Comparison of ENCODE assay signal across 13 cellular contexts in the genomic region with DNA sequence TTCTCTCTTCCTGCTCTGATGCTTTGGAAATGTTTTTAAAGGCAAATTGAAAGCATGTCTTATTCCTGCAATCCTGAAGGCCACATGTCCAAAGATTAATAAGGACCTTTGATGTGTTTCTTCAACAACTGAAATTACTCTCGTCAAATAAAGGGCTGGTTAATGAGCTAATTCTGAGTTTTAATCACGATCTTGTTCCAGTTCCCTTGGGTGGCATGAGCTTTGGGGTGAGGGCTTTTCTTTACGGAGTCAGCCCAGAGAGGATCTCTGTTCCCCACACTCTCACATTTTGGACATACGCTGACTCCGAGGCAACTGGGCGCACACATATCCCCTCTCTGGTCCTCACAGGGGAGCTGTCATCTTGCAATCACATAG. TPM values are rescaled to one million over a fixed set of nuclear protein-coding genes. Genes with fewer than 3 reads are reported as not detected.
DNase-seq lines count a peak whose midpoint lies in the region; ATAC-seq, FAIRE-seq and TF ChIP-seq lines count a peak whose summit lies in the region.
"Had no signal": no experiment of that assay in that cellular context is flagged by ENCODE, and none has a peak within 500 bp of the region (broad histone marks: within the 10 kb centered on the region; RNA-seq: fewer than 3 reads in every experiment).

No MANE protein-coding gene starts in this region.

- peaks cover 39% of the 10 kb centered on the region for H3K27me3 Mint-ChIP-seq in GM23338 (ENCODE audit: insufficient read depth, low read depth, poor library complexity)

- H3K79me2 ChIP-seq in GM23338 (replicated peaks; ENCODE audit: insufficient read depth) = no peaks in the 10 kb centered on the region
- H3K79me2 ChIP-seq in hepatocyte = no peaks in the 10 kb centered on the region

- DNase-seq in GM23338 (ENCODE audit: low spot score) (no peak), WERI-Rb-1 (no peak), hepatocyte (ENCODE audit: low spot score) (no peak), psoas muscle (no peak), GM19239 (ENCODE audit: insufficient read length, low spot score) (no peak), nucleus accumbens (lab: John Stamatoyannopoulos, UW) (no peak), NCI-H226 (no peak)
- DNase-seq: activated effector memory CD4-positive, alpha-beta T cell treated with Interleukin-2 at 50 U/mL for 16 hours; Kasumi-1 had no signal

- H3K9me2 ChIP-seq in GM23338 (ENCODE audit: insufficient read depth) = no peaks in the 10 kb centered on the region
- no peaks in the 10 kb centered on the region for H3K9me2 ChIP-seq in hepatocyte (replicated peaks; ENCODE audit: insufficient read depth)

- H3K36me3 Mint-ChIP-seq in GM23338 (ENCODE audit: low read depth) = no peaks in the 10 kb centered on the region

- H3F3A ChIP-seq in GM23338 (replicated peaks; ENCODE audit: low read depth) = no peaks in the 10 kb centered on the region

- H3K4me1 ChIP-seq in GM23338 (ENCODE audit: insufficient read depth) (peaks cover 4% of the 10 kb centered on the region; the same call in 1 of the 2 replicates), hepatocyte (ENCODE audit: insufficient read depth) (peaks cover 8% of the 10 kb centered on the region), psoas muscle (no peaks in the 10 kb centered on the region)

- H3K4me3 ChIP-seq in GM23338 (peak overlapping the region; percentile 69), WERI-Rb-1 (ENCODE audit: low read depth, low read length) (peak overlapping the region; percentile 62), hepatocyte (peak overlapping the region; percentile 49), psoas muscle (peak overlapping the region; percentile 60)

- H3K27ac Mint-ChIP-seq in GM23338 = no peak overlapping the region

- no peak overlapping the region for H3K27ac ChIP-seq in GM23338 (ENCODE audit: low read depth)
- no peak overlapping the region for H3K27ac ChIP-seq in WERI-Rb-1
- no peak overlapping the region for H3K27ac ChIP-seq in hepatocyte
- H3K27ac ChIP-seq in psoas muscle = no peak overlapping the region

- H3K9me3 ChIP-seq in WERI-Rb-1 (ENCODE audit: severe bottlenecking) = no peaks in the 10 kb centered on the region
- no peaks in the 10 kb centered on the region for H3K9me3 ChIP-seq in hepatocyte (ENCODE audit: low read depth)
- H3K9me3 ChIP-seq in psoas muscle = no peaks in the 10 kb centered on the region
- H3K9me3 ChIP-seq: gastroesophageal sphincter had no signal

- H4K20me1 ChIP-seq in GM23338 (replicated peaks; ENCODE audit: insufficient read depth) (no peaks in the 10 kb centered on the region), hepatocyte (ENCODE audit: insufficient read depth, poor library complexity, severe bottlenecking) (no peaks in the 10 kb centered on the region)

- 44% methylated on average over 6 of the region's 6 CpGs for WGBS in hepatocyte (ENCODE audit: low lambda C conversion rate, missing lambda C conversion rate)
- 39 to 54% (median 45%) methylated on average over 6 of the region's 6 CpGs for WGBS in psoas muscle, 3 donors

- H3K9me3 Mint-ChIP-seq in GM23338 = no peaks in the 10 kb centered on the region

- FAIRE-seq in GM19239 (lab: Jason Lieb, UNC) = no peak

- intact Hi-C loops in psoas muscle (cut with DNase I) = no loop called here

- H3K4me3 Mint-ChIP-seq in GM23338 = peak overlapping the region; percentile 65

- peaks cover 23% of the 10 kb centered on the region for H3K4me1 Mint-ChIP-seq in GM23338

- H2AFZ ChIP-seq in GM23338 (peak overlapping the region; percentile 84; the same call in 1 of the 2 replicates), hepatocyte (no peak overlapping the region)

- H3K4me2 ChIP-seq in GM23338 = peak overlapping the region; percentile 86
- peak overlapping the region; percentile 97 for H3K4me2 ChIP-seq in hepatocyte

- no peak for ATAC-seq in GM23338
- ATAC-seq in psoas muscle = no peak

- H3K27me3 ChIP-seq in GM23338 (ENCODE audit: insufficient read depth) (peaks cover 39% of the 10 kb centered on the region), WERI-Rb-1 (ENCODE audit: insufficient read depth, low read depth, severe bottlenecking) (no peaks in the 10 kb centered on the region), hepatocyte (peaks cover 72% of the 10 kb centered on the region), psoas muscle (ENCODE audit: insufficient read depth in 3 of 3, low read length in 2 of 3) (peaks cover 0 to 34% (median 0%) of the 10 kb centered on the region in 3 donors)

- no peaks in the 10 kb centered on the region for H3K36me3 ChIP-seq in GM23338 (ENCODE audit: insufficient read depth)
- H3K36me3 ChIP-seq in WERI-Rb-1 = no peaks in the 10 kb centered on the region
- no peaks in the 10 kb centered on the region for H3K36me3 ChIP-seq in hepatocyte (replicated peaks; ENCODE audit: insufficient read depth, low read depth)
- H3K36me3 ChIP-seq in psoas muscle (ENCODE audit: insufficient read depth in 1 of 2, low read depth in 1 of 2) = no peaks in the 10 kb centered on the region
- H3K36me3 ChIP-seq: gastroesophageal sphincter had no signal

- TF ChIP-seq CTCF in GM23338 (conservative IDR thresholded peaks at IDR 0.05; ENCODE audit: low read depth in 2 of 2) = no peak
- no peak for TF ChIP-seq CTCF in WERI-Rb-1 (IDR thresholded peaks at IDR 0.05; ENCODE audit: low read depth, low read length)
- TF ChIP-seq CTCF in hepatocyte (IDR thresholded peaks at IDR 0.05; ENCODE audit: poor library complexity) = no peak
- no peak for TF ChIP-seq CTCF in psoas muscle (IDR thresholded peaks at IDR 0.05)

TF ChIP-seq in GM23338, 12 proteins besides CTCF, POLR2A, EP300 and RAD21:
- TF ChIP-seq EZH2 (IDR thresholded peaks at IDR 0.05; ENCODE audit: low read depth, unreplicated experiment) (peak; percentile 26), CREB1 (CRISPR knock-in tag; IDR thresholded peaks at IDR 0.05; ENCODE audit: low read depth) (no peak)

RNA-seq across cellular contexts. Expression of a gene that starts 0.4 kb away (rescaled TPM):
- 0.21 and 0.43 TPM in 2 replicates for total RNA-seq in GM23338 (2014; rRNA removed; shearing (Covaris generic))
- polyA plus RNA-seq in GM23338 (2016; fragmentation: Nextera tagmentation; extraction: Ambion mirVana) = not detected in 2 replicates
- total RNA-seq in hepatocyte = 2.3 and 2.5 TPM in 2 replicates
- polyA plus RNA-seq in hepatocyte = 3.3 and 5.7 TPM in 2 replicates
- total RNA-seq in psoas muscle = under 1 TPM in 2 of 4 donors, not detected in 2; 0.19 to 0.58 TPM
- under 1 TPM; 0.03 to 0.14 (median 0.05) TPM for polyA plus RNA-seq in psoas muscle
- total RNA-seq: H4, mononuclear cell, RPMI7951 had no signal

RNA-seq across cellular contexts. Expression of a gene that starts 22.7 kb away (rescaled TPM):
- total RNA-seq in GM23338 (2014; rRNA removed; shearing (Covaris generic)) = not detected in 2 replicates
- polyA plus RNA-seq in GM23338 (2016; fragmentation: Nextera tagmentation; extraction: Ambion mirVana) = not detected in 2 replicates
- total RNA-seq in hepatocyte = not detected in 2 replicates
- 0.39 TPM in 1 of 2 replicates, not detected in the other for polyA plus RNA-seq in hepatocyte
- total RNA-seq in psoas muscle = not detected
- polyA plus RNA-seq in psoas muscle = not detected
- total RNA-seq: gastroesophageal sphincter, H4, mononuclear cell, RPMI7951 had no signal

RNA-seq across cellular contexts. Expression of a gene that starts 48.6 kb away (rescaled TPM):
- not detected in 2 replicates for total RNA-seq in GM23338 (2014; rRNA removed; shearing (Covaris generic))
- polyA plus RNA-seq in GM23338 (2016; fragmentation: Nextera tagmentation; extraction: Ambion mirVana) (not detected in 2 replicates), hepatocyte (1.1 and 1.3 TPM in 2 replicates), psoas muscle (not detected)
- total RNA-seq in hepatocyte (0.53 and 0.56 TPM in 2 replicates), psoas muscle (not detected)
- total RNA-seq: gastroesophageal sphincter, H4, mononuclear cell, RPMI7951 had no signal
